In genomic region chr15:68608206-68608843, GRCh38 we compare ENCODE assay signal across 1 cellular context.
TF ChIP-seq lines count a peak whose summit lies in the region.

No MANE protein-coding gene starts in this region.

TF ChIP-seq in GM23338, 12 proteins besides CTCF, POLR2A, EP300 and RAD21 (continued from another document):
- TF ChIP-seq CREB1 (CRISPR knock-in tag; IDR thresholded peaks at IDR 0.05; ENCODE audit: low read depth) (no peak), ZNF331 (CRISPR knock-in tag; IDR thresholded peaks at IDR 0.05; ENCODE audit: low read depth) (no peak), ZNF114 (CRISPR knock-in tag; IDR thresholded peaks at IDR 0.05) (no peak), POLR2AphosphoS5 (IDR thresholded peaks at IDR 0.05; ENCODE audit: low read depth) (no peak), ZNF462 (CRISPR knock-in tag; IDR thresholded peaks at IDR 0.05) (no peak)
